Comparison of ENCODE assay signal across 36 cellular contexts in the genomic region with DNA sequence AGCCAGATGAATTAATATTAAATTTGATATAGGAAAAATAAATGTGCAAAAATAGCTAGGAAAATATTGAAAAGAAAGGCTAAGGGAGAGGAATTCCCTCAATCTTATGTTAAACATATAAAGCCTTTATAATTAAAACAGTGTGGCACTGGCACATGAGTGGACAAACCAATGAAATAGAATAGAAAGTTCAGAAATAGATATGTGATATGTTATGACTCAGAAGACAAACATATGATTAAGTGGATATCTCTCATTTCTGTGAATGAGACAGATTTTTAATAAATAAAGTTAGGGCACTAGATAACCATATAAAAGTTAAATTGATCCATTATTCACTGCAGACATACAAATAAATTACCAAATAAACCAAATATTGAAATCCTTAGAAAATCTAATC.
"Had no signal": no experiment of that assay in that cellular context is flagged by ENCODE, and none has a peak within 500 bp of the region (broad histone marks: within the 10 kb centered on the region; RNA-seq: fewer than 3 reads in every experiment).

No MANE protein-coding gene starts in this region.

- H3K4me3 ChIP-seq: adrenal gland, body of pancreas had no signal

- H3K27ac ChIP-seq: adrenal gland, body of pancreas, brain microvascular endothelial cell, VCaP had no signal

- H3K27me3 Mint-ChIP-seq: activated B cell treated with CpG ODN at 0.5 μM for 24 hours; activated CD4-positive, alpha-beta memory T cell treated with anti-CD3 and anti-CD28 coated beads for 36 hours; activated CD4-positive, alpha-beta T cell treated with anti-CD3 and anti-CD28 coated beads, Interleukin-2, amount 10 ng/mL, durations not matched to agents 24 days and 14 days; activated CD8-positive, alpha-beta T cell treated with anti-CD3 and anti-CD28 coated beads for 36 hours; activated naive CD8-positive, alpha-beta T cell treated with anti-CD3 and anti-CD28 coated beads for 36 hours; activated T-helper 17 cell treated with anti-CD3 and anti-CD28 coated beads, Interleukin-2, amount 50 U/mL, for 72 hours had no signal

- H3K4me3 Mint-ChIP-seq: activated B cell treated with CpG ODN at 0.5 μM for 24 hours; activated CD4-positive, alpha-beta memory T cell treated with anti-CD3 and anti-CD28 coated beads for 36 hours; activated CD4-positive, alpha-beta T cell treated with anti-CD3 and anti-CD28 coated beads, Interleukin-2, amount 10 ng/mL, durations not matched to agents 24 days and 14 days; activated CD8-positive, alpha-beta T cell treated with anti-CD3 and anti-CD28 coated beads for 36 hours; activated naive CD4-positive, alpha-beta T cell treated with anti-CD3 and anti-CD28 coated beads for 36 hours; activated naive CD8-positive, alpha-beta T cell treated with anti-CD3 and anti-CD28 coated beads for 36 hours; activated T-cell treated with anti-CD3 and anti-CD28 coated beads, Interleukin-2, amount 50 U/mL, for 4 hours; activated T-cell treated with anti-CD3 and anti-CD28 coated beads, Interleukin-2, amount 50 U/mL, for 72 hours; activated T-helper 1 cell treated with anti-CD3 and anti-CD28 coated beads, Interleukin-12 subunit alpha, Interleukin-12 subunit beta, Interleukin-2, Interleukin-4 antibody, amounts not matched to agents 30 ng/mL and 10 ng/mL and 1 ng/mL, durations not matched to agents 14 hours and 24 hours and 36 hours; activated T-helper 17 cell treated with anti-CD3 and anti-CD28 coated beads, Interleukin-2, amount 50 U/mL, for 72 hours; T-helper 1 cell treated with Interleukin-12 subunit alpha and Interleukin-12 subunit beta and Interleukin-4 antibody, amounts not matched to agents 30 μg/mL and 1 μg/mL, for 36 hours; T-helper 2 cell treated with Interferon-gamma antibody and Interleukin-4, amounts not matched to agents 5 μg/mL and 100 μg/mL, for 36 hours had no signal

- H3K9me3 ChIP-seq: adrenal gland, body of pancreas had no signal

- H3K27me3 ChIP-seq: adrenal gland, body of pancreas, brain microvascular endothelial cell had no signal

- ATAC-seq: activated CD8-positive, alpha-beta T cell treated with anti-CD3 and anti-CD28 coated beads for 36 hours; activated naive CD4-positive, alpha-beta T cell treated with anti-CD3 and anti-CD28 coated beads, Interleukin-2, amount 50 U/mL, for 72 hours; activated T-cell treated with anti-CD3 and anti-CD28 coated beads, Interleukin-2, amount 50 U/mL, for 4 hours; activated T-cell treated with anti-CD3 and anti-CD28 coated beads, Interleukin-2, amount 50 U/mL, for 72 hours; activated T-helper 17 cell treated with anti-CD3 and anti-CD28 coated beads, Interleukin-2, amount 50 U/mL, for 72 hours; body of pancreas had no signal

- FAIRE-seq: astrocyte, colon, TTC549 had no signal

- H3K4me1 ChIP-seq: adrenal gland, body of pancreas had no signal

- H3K4me1 Mint-ChIP-seq: activated B cell treated with CpG ODN at 0.5 μM for 24 hours; activated CD4-positive, alpha-beta T cell treated with anti-CD3 and anti-CD28 coated beads, Interleukin-2, amount 10 ng/mL, durations not matched to agents 24 days and 14 days; activated T-helper 17 cell treated with anti-CD3 and anti-CD28 coated beads, Interleukin-2, amount 50 U/mL, for 72 hours had no signal

- DNase-seq: activated B cell treated with CpG ODN at 0.5 μM for 24 hours; activated CD4-positive, alpha-beta memory T cell treated with anti-CD3 and anti-CD28 coated beads for 36 hours; activated CD4-positive, alpha-beta T cell treated with anti-CD3 and anti-CD28 coated beads for 4 hours; activated CD4-positive, alpha-beta T cell treated with anti-CD3 and anti-CD28 coated beads, Interleukin-2, amount 10 ng/mL, durations not matched to agents 24 days and 14 days; activated CD4-positive, alpha-beta T cell treated with anti-CD3 and anti-CD28 coated beads, Interleukin-2, amount 50 U/mL, for 1 hour; activated CD4-positive, alpha-beta T cell treated with anti-CD3 and anti-CD28 coated beads, Interleukin-2, amount 50 U/mL, for 4 hours; activated CD4-positive, CD25-positive, alpha-beta regulatory T cell treated with anti-CD3 and anti-CD28 coated beads, Interleukin-2, amount 50 U/mL, for 72 hours; activated CD8-positive, alpha-beta memory T cell treated with anti-CD3 and anti-CD28 coated beads, Interleukin-2, amount 50 U/mL, for 4 hours; activated CD8-positive, alpha-beta T cell treated with anti-CD3 and anti-CD28 coated beads for 36 hours; activated effector memory CD4-positive, alpha-beta T cell treated with anti-CD3 and anti-CD28 coated beads, Interleukin-2, amount 50 U/mL, for 16 hours; activated gamma-delta T cell treated with Interleukin-2 at 50 U/mL for 16 hours; activated naive CD4-positive, alpha-beta T cell; activated naive CD4-positive, alpha-beta T cell treated with anti-CD3 and anti-CD28 coated beads for 36 hours; activated naive CD4-positive, alpha-beta T cell treated with anti-CD3 and anti-CD28 coated beads, Interleukin-2, amount 50 U/mL, for 16 hours; activated naive CD8-positive, alpha-beta T cell treated with anti-CD3 and anti-CD28 coated beads for 36 hours; activated T-cell treated with anti-CD3 and anti-CD28 coated beads for 4 hours; activated T-cell treated with anti-CD3 and anti-CD28 coated beads, Interleukin-2, amount 50 U/mL, for 1 hour; activated T-cell treated with anti-CD3 and anti-CD28 coated beads, Interleukin-2, amount 50 U/mL, for 4 hours; activated T-cell treated with anti-CD3 and anti-CD28 coated beads, Interleukin-2, amount 50 U/mL, for 72 hours; adrenal gland; amniotic stem cell; aorta; body of pancreas; brain microvascular endothelial cell; central memory CD4-positive, alpha-beta T cell; T-helper 2 cell; T-helper 9 cell had no signal

- H3K27ac Mint-ChIP-seq: activated B cell treated with CpG ODN at 0.5 μM for 24 hours; activated CD4-positive, alpha-beta memory T cell treated with anti-CD3 and anti-CD28 coated beads for 36 hours; activated CD4-positive, alpha-beta T cell treated with anti-CD3 and anti-CD28 coated beads, Interleukin-2, amount 10 ng/mL, durations not matched to agents 24 days and 14 days; activated CD8-positive, alpha-beta T cell treated with anti-CD3 and anti-CD28 coated beads for 36 hours; activated naive CD4-positive, alpha-beta T cell treated with anti-CD3 and anti-CD28 coated beads for 36 hours; activated naive CD4-positive, alpha-beta T cell treated with anti-CD3 and anti-CD28 coated beads, Interleukin-2, amount 50 U/mL, for 72 hours; activated naive CD8-positive, alpha-beta T cell treated with anti-CD3 and anti-CD28 coated beads for 36 hours; activated T-cell treated with anti-CD3 and anti-CD28 coated beads, Interleukin-2, amount 50 U/mL, for 72 hours; activated T-helper 1 cell treated with anti-CD3 and anti-CD28 coated beads, Interleukin-12 subunit alpha, Interleukin-12 subunit beta, Interleukin-2, Interleukin-4 antibody, amounts not matched to agents 30 ng/mL and 10 ng/mL and 1 ng/mL, durations not matched to agents 14 hours and 24 hours and 36 hours; activated T-helper 17 cell treated with anti-CD3 and anti-CD28 coated beads, Interleukin-2, amount 50 U/mL, for 72 hours; T-helper 1 cell treated with Interleukin-12 subunit alpha and Interleukin-12 subunit beta and Interleukin-4 antibody, amounts not matched to agents 30 μg/mL and 1 μg/mL, for 36 hours; T-helper 2 cell treated with Interferon-gamma antibody and Interleukin-4, amounts not matched to agents 5 μg/mL and 100 μg/mL, for 36 hours had no signal

- H3K36me3 Mint-ChIP-seq: activated CD4-positive, alpha-beta memory T cell treated with anti-CD3 and anti-CD28 coated beads for 36 hours; activated naive CD4-positive, alpha-beta T cell treated with anti-CD3 and anti-CD28 coated beads, Interleukin-2, amount 50 U/mL, for 72 hours; activated naive CD8-positive, alpha-beta T cell treated with anti-CD3 and anti-CD28 coated beads for 36 hours had no signal

- H3K9me3 Mint-ChIP-seq: activated B cell treated with CpG ODN at 0.5 μM for 24 hours; activated CD4-positive, alpha-beta T cell treated with anti-CD3 and anti-CD28 coated beads, Interleukin-2, amount 10 ng/mL, durations not matched to agents 24 days and 14 days; activated CD8-positive, alpha-beta T cell treated with anti-CD3 and anti-CD28 coated beads for 36 hours; activated naive CD4-positive, alpha-beta T cell treated with anti-CD3 and anti-CD28 coated beads for 36 hours; activated naive CD8-positive, alpha-beta T cell treated with anti-CD3 and anti-CD28 coated beads for 36 hours; activated T-helper 1 cell treated with anti-CD3 and anti-CD28 coated beads, Interleukin-12 subunit alpha, Interleukin-12 subunit beta, Interleukin-2, Interleukin-4 antibody, amounts not matched to agents 30 ng/mL and 10 ng/mL and 1 ng/mL, durations not matched to agents 14 hours and 24 hours and 36 hours had no signal

- H3K36me3 ChIP-seq: adrenal gland, brain microvascular endothelial cell had no signal
